In the genomic region with DNA sequence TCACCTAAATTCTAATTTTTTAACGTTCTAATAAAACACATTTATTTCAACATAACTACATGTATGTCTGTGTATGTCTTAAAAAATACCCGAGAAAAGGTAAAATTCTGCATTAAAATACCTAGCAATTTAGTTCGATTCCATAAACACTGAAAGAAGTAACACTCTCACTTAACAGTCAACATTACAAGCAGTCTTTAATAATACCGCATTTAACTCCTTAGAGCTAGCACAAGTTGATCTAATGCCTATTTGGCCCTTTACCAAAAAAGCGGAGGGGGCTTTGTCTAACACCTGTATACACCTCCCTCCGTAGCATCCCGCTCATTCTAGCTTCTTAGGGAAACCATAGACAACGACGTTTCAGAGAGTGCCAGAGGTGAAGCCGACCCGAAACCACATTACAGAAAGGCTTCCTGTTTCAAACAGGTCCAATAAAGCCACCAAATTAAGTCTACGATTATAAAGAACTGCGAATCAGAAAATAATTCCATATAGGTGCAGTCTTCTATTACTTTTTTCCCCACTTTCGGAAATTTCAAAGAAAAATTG, we compare ENCODE assay signal across 8 cellular contexts. TPM values are rescaled to one million over a fixed set of nuclear protein-coding genes. Genes with fewer than 3 reads are reported as not detected.
DNase-seq lines count a peak whose midpoint lies in the region; ATAC-seq, FAIRE-seq and TF ChIP-seq lines count a peak whose summit lies in the region.

No MANE protein-coding gene starts in this region.

- no peaks in the 10 kb centered on the region for H3K27me3 ChIP-seq in endothelial cell of umbilical vein (ENCODE audit: control insufficient read depth in 2 of 2, insufficient read depth in 2 of 2, low read length in 2 of 2)

- peak overlapping the region; percentile 80 for H3K4me3 Mint-ChIP-seq in activated CD8-positive, alpha-beta memory T cell treated with anti-CD3 and anti-CD28 coated beads, Interleukin-2, amount 10 ng/mL, durations not matched to agents 7 days and 5 days
- H3K4me3 Mint-ChIP-seq in nephron progenitor cell: peak overlapping the region; percentile 94

- TF ChIP-seq POLR2A in endothelial cell of umbilical vein (IDR thresholded peaks at IDR 0.05; ENCODE audit: low read depth, low read length): no peak

- no peaks in the 10 kb centered on the region for H3K9me1 ChIP-seq in endothelial cell of umbilical vein (replicated peaks; ENCODE audit: control insufficient read depth, extremely low read depth, insufficient read depth, low read length)

- peak overlapping the region; percentile 99 for H3K4me2 ChIP-seq in endothelial cell of umbilical vein (ENCODE audit: insufficient read depth, low read length)

- H3K4me3 ChIP-seq in SK-N-MC (peak overlapping the region; percentile 99), endothelial cell of umbilical vein (replicated peaks in 1 of 3; ENCODE audit: insufficient read depth in 1 of 3, low read depth in 1 of 3, low read length in 3 of 3) (peak overlapping the region; percentile 59 to 89 (median 85))

- CTCF ChIA-PET in activated CD8-positive, alpha-beta memory T cell treated with anti-CD3 and anti-CD28 coated beads, Interleukin-2, amount 10 ng/mL, durations not matched to agents 7 days and 5 days (lab: Charles Lee): no interaction called here
- CTCF ChIA-PET in endothelial cell of umbilical vein (lab: Charles Lee): interaction anchor here (0.5 to 3.7 kb wide), 5 partner anchors 9 to 391 kb away, joined by 3 to 55 read pairs (median 24); no protein-coding TSS in a partner anchor

- no peak for FAIRE-seq in endothelial cell of umbilical vein (lab: Jason Lieb, UNC)

- peak overlapping the region; percentile 95 for H3K9ac ChIP-seq in SK-N-MC (ENCODE audit: insufficient read length)
- H3K9ac ChIP-seq in endothelial cell of umbilical vein (replicated peaks; ENCODE audit: extremely low read depth, insufficient read depth, low read length): peak overlapping the region; percentile 96

- peak; percentile 43 for DNase-seq in activated CD8-positive, alpha-beta memory T cell treated with anti-CD3 and anti-CD28 coated beads, Interleukin-2, amount 10 ng/mL, durations not matched to agents 7 days and 5 days
- no peak for DNase-seq in activated CD8-positive, alpha-beta memory T cell treated with anti-CD3 and anti-CD28 coated beads, Interleukin-2, amount 50 U/mL, for 4 hours
- DNase-seq in SK-N-MC (ENCODE audit: low read depth, low spot score): no peak
- DNase-seq in endothelial cell of umbilical vein (ENCODE audit: low read depth, low spot score): no peak
- DNase-seq in nephron progenitor cell: no peak
- no peak for DNase-seq in NCI-H345 treated with DMSO at 0.1 percent for 48 hours (lab: John Stamatoyannopoulos, UW; ENCODE audit: unreplicated experiment)

- peaks cover 14% of the 10 kb centered on the region for H3K4me1 ChIP-seq in endothelial cell of umbilical vein (ENCODE audit: control insufficient read depth, extremely low read depth, insufficient read depth, low read length)

- H3K27ac ChIP-seq in SK-N-MC: peak overlapping the region; percentile 98
- H3K27ac ChIP-seq in endothelial cell of umbilical vein (ENCODE audit: insufficient read depth, low read depth, low read length): peak overlapping the region; percentile 85

- peaks cover 18% of the 10 kb centered on the region for H3K4me1 Mint-ChIP-seq in activated CD8-positive, alpha-beta memory T cell treated with anti-CD3 and anti-CD28 coated beads, Interleukin-2, amount 10 ng/mL, durations not matched to agents 7 days and 5 days
- peaks cover 24% of the 10 kb centered on the region for H3K4me1 Mint-ChIP-seq in nephron progenitor cell

- no peak for ATAC-seq in activated CD8-positive, alpha-beta memory T cell treated with anti-CD3 and anti-CD28 coated beads, Interleukin-2, amount 10 ng/mL, durations not matched to agents 7 days and 5 days
- ATAC-seq in GM21737 (IDR thresholded peaks at IDR 0.05; ENCODE audit: unreplicated experiment) (no peak), HG03139 (IDR thresholded peaks at IDR 0.05; ENCODE audit: unreplicated experiment) (no peak)

- H4K20me1 ChIP-seq in endothelial cell of umbilical vein (replicated peaks; ENCODE audit: control insufficient read depth, extremely low read depth, insufficient read depth, low read length): peaks cover 3% of the 10 kb centered on the region

- POLR2A ChIA-PET in endothelial cell of umbilical vein (lab: Charles Lee): no interaction called here

- no peaks in the 10 kb centered on the region for H3K36me3 Mint-ChIP-seq in activated CD8-positive, alpha-beta memory T cell treated with anti-CD3 and anti-CD28 coated beads, Interleukin-2, amount 10 ng/mL, durations not matched to agents 7 days and 5 days
- H3K36me3 Mint-ChIP-seq in nephron progenitor cell (ENCODE audit: low read depth): no peaks in the 10 kb centered on the region

- H3K36me3 ChIP-seq in SK-N-MC (ENCODE audit: insufficient read depth, low read length) (peaks cover 33% of the 10 kb centered on the region), endothelial cell of umbilical vein (ENCODE audit: control insufficient read depth in 2 of 2, extremely low read depth in 1 of 2, insufficient read depth in 2 of 2, low read length in 2 of 2) (no peaks in the 10 kb centered on the region)

- dilution Hi-C loops in endothelial cell of umbilical vein (cut with MboI; ENCODE audit: extremely low pct_ligation_motif_present, low sequenced_read_pairs): no loop called here

- TF ChIP-seq CTCF in endothelial cell of umbilical vein (IDR thresholded peaks at IDR 0.05; ENCODE audit: extremely low read depth in 1 of 2, insufficient read depth in 1 of 2, low read depth in 1 of 2, low read length in 2 of 2) (no peak), nephron progenitor cell (IDR thresholded peaks at IDR 0.05) (no peak)

- BruUV-seq in endothelial cell of umbilical vein (replicated peaks; lab: Mats Ljungman, UMichigan): TSS peak; percentile 48

- no peaks in the 10 kb centered on the region for H3K9me3 ChIP-seq in SK-N-MC (ENCODE audit: low read depth, low read length)
- H3K9me3 ChIP-seq in endothelial cell of umbilical vein (replicated peaks; ENCODE audit: control insufficient read depth, insufficient read depth, low read length): no peaks in the 10 kb centered on the region

- intact Hi-C loops in endothelial cell of umbilical vein (cut with micrococcal nuclease): loop anchor here (5.0 to 10.0 kb wide), 3 partner anchors 198 to 712 kb away; partner anchors contain the start of genes EXOSC8 and SUPT20H

- H3K79me2 ChIP-seq in endothelial cell of umbilical vein (ENCODE audit: control insufficient read depth, insufficient read depth, low read length): peaks cover 49% of the 10 kb centered on the region

- H3K27me3 Mint-ChIP-seq in activated CD8-positive, alpha-beta memory T cell treated with anti-CD3 and anti-CD28 coated beads, Interleukin-2, amount 10 ng/mL, durations not matched to agents 7 days and 5 days: peaks cover 29% of the 10 kb centered on the region
- peaks cover 4% of the 10 kb centered on the region for H3K27me3 Mint-ChIP-seq in nephron progenitor cell (ENCODE audit: low read depth, poor library complexity)

- H2AFZ ChIP-seq in endothelial cell of umbilical vein (ENCODE audit: low read depth, low read length): peak overlapping the region; percentile 6

- H3K27ac Mint-ChIP-seq in activated CD8-positive, alpha-beta memory T cell treated with anti-CD3 and anti-CD28 coated beads, Interleukin-2, amount 10 ng/mL, durations not matched to agents 7 days and 5 days: peak overlapping the region; percentile 88
- H3K27ac Mint-ChIP-seq in nephron progenitor cell: peak overlapping the region; percentile 98

- no peaks in the 10 kb centered on the region for H3K9me3 Mint-ChIP-seq in activated CD8-positive, alpha-beta memory T cell treated with anti-CD3 and anti-CD28 coated beads, Interleukin-2, amount 10 ng/mL, durations not matched to agents 7 days and 5 days (ENCODE audit: low read depth)
- H3K9me3 Mint-ChIP-seq in nephron progenitor cell: no peaks in the 10 kb centered on the region

TF ChIP-seq in endothelial cell of umbilical vein, 7 proteins besides CTCF, POLR2A, EP300 and RAD21 (continues in another document):
- TF ChIP-seq POLR2AphosphoS5 (IDR thresholded peaks at IDR 0.05; ENCODE audit: insufficient read depth, low read depth, low read length): no peak
- TF ChIP-seq MYC (IDR thresholded peaks at IDR 0.05; ENCODE audit: low read depth, low read length): no peak
- no peak for TF ChIP-seq FOS (IDR thresholded peaks at IDR 0.05; ENCODE audit: borderline replicate concordance, insufficient read depth, low read length)
- TF ChIP-seq JUN (IDR thresholded peaks at IDR 0.05; ENCODE audit: borderline replicate concordance, insufficient read depth, insufficient read length, low read depth): no peak
- TF ChIP-seq, protein P1, sequence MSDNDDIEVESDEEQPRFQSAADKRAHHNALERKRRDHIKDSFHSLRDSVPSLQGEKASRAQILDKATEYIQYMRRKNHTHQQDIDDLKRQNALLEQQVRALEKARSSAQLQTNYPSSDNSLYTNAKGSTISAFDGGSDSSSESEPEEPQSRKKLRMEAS (IDR thresholded peaks at IDR 0.05; ENCODE audit: insufficient read depth, insufficient read length): no peak
- TF ChIP-seq EZH2 (IDR thresholded peaks at IDR 0.05; ENCODE audit: borderline replicate concordance, low read depth, low read length, severe bottlenecking): no peak

RNA-seq across cellular contexts. Expression of gene SPART, which starts 1.2 kb away (rescaled TPM):
- 10 to 100 TPM in 1 of 2 experiments, 1 to 10 TPM in 1; 8.4 to 16.3 TPM for total RNA-seq in activated CD8-positive, alpha-beta memory T cell treated with anti-CD3 and anti-CD28 coated beads, Interleukin-2, amount 10 ng/mL, durations not matched to agents 7 days and 5 days
- total RNA-seq in endothelial cell of umbilical vein: 73.6 and 74.1 TPM in 2 replicates
- polyA plus RNA-seq in endothelial cell of umbilical vein: 33.6 and 40.8 TPM in 2 replicates
- polyA plus RNA-seq in endothelial cell of umbilical vein (2011; cell fraction: cytosol; rRNA removed): 60.0 and 61.0 TPM in 2 replicates
- 66.5 and 73.7 TPM in 2 replicates for polyA plus RNA-seq in endothelial cell of umbilical vein (2011; cell fraction: nucleus; rRNA removed)
- 96.5 and 108 TPM in 2 replicates for polyA plus RNA-seq in endothelial cell of umbilical vein (2012)
- 37.4 and 40.1 TPM in 2 replicates for polyA minus RNA-seq in endothelial cell of umbilical vein
- 35.6 TPM for polyA minus RNA-seq in endothelial cell of umbilical vein (2011; cell fraction: cytosol; rRNA and poly(A)+ RNA removed)
- 26.4 and 34.1 TPM in 2 replicates for polyA minus RNA-seq in endothelial cell of umbilical vein (2011; cell fraction: nucleus; rRNA and poly(A)+ RNA removed)

RNA-seq across cellular contexts. Expression of gene CCDC169, which starts 47.3 kb away (rescaled TPM):
- total RNA-seq in activated CD8-positive, alpha-beta memory T cell treated with anti-CD3 and anti-CD28 coated beads, Interleukin-2, amount 10 ng/mL, durations not matched to agents 7 days and 5 days: under 1 TPM in 1 of 2 experiments, not detected in 1; 0.45 TPM
- total RNA-seq in endothelial cell of umbilical vein: 2.5 and 5.3 TPM in 2 replicates
- polyA plus RNA-seq in endothelial cell of umbilical vein: 0.78 and 1.2 TPM in 2 replicates
- 1.7 and 2.0 TPM in 2 replicates for polyA plus RNA-seq in endothelial cell of umbilical vein (2011; cell fraction: cytosol; rRNA removed)
- 2.6 and 3.8 TPM in 2 replicates for polyA plus RNA-seq in endothelial cell of umbilical vein (2011; cell fraction: nucleus; rRNA removed)
- 5.9 and 7.2 TPM in 2 replicates for polyA plus RNA-seq in endothelial cell of umbilical vein (2012)
- polyA minus RNA-seq in endothelial cell of umbilical vein: 1.8 and 2.0 TPM in 2 replicates
- polyA minus RNA-seq in endothelial cell of umbilical vein (2011; cell fraction: cytosol; rRNA and poly(A)+ RNA removed): 0.82 TPM
- 4.7 and 6.0 TPM in 2 replicates for polyA minus RNA-seq in endothelial cell of umbilical vein (2011; cell fraction: nucleus; rRNA and poly(A)+ RNA removed)
